In the genomic region with DNA sequence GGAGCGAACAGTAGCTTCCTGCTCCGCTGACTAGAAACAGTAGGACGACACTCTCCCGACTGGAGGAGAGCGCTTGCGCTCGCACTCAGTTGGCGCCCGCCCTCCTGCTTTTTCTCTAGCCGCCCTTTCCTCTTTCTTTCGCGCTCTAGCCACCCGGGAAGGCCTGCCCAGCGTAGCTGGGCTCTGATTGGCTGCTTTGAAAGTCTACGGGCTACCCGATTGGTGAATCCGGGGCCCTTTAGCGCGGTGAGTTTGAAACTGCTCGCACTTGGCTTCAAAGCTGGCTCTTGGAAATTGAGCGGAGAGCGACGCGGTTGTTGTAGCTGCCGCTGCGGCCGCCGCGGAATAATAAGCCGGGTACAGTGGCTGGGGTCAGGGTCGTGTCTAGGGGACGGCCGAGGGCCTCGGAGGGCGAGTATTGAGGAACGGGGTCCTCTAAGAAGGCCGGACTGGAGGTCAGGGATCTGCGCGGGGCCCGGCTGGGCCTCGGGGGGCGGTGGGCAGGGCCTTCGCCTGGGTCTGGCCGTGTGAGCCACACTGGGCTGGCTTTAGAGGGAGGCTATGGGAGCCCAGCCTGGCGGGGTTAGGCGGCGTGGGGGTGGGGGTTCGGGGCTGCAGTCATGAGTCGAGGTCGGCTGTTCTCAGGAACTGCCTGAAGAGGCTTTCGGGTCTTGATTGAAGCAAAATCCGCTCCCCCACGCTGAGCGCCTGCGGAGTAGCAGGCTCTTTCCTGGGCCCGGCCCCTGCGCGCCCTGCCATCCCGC, we compare ENCODE assay signal across 8 cellular contexts. TPM values are rescaled to one million over a fixed set of nuclear protein-coding genes. Genes with fewer than 3 reads are reported as not detected.
A peak's percentile ranks its signal among the peaks of the same experiment; 100 is the strongest.
DNase-seq lines count a peak whose midpoint lies in the region; ATAC-seq and TF ChIP-seq lines count a peak whose summit lies in the region.

A gene (plus strand): TSS at position 265 of the 764 bp plus-strand sequence. CDS start 1,688 bp downstream, outside the sequence.

- ATAC-seq in HG02623 (IDR thresholded peaks at IDR 0.05; ENCODE audit: unreplicated experiment), result peak; percentile 97

- H3K36me3 ChIP-seq in ovary, result no peaks in the 10 kb centered on the region
- H3K36me3 ChIP-seq in tibial artery, result no peaks in the 10 kb centered on the region

- H3K27me3 ChIP-seq in ovary (no peaks in the 10 kb centered on the region), tibial artery (peaks cover 0 to 3% of the 10 kb centered on the region in 2 donors)

- H3K27me3 Mint-ChIP-seq in activated naive CD8-positive, alpha-beta T cell, result peaks cover 3% of the 10 kb centered on the region

- H3K4me3 ChIP-seq in ovary, result peak within 1 kb of the TSS; percentile 51
- peak within 1 kb of the TSS; percentile 57 to 68 for H3K4me3 ChIP-seq in tibial artery

- peaks cover 2% of the 10 kb centered on the region for H3K4me1 ChIP-seq in ovary (ENCODE audit: insufficient read depth)
- peaks cover 0 to 7% (median 7%) of the 10 kb centered on the region in 4 donors for H3K4me1 ChIP-seq in tibial artery

- peak within 1 kb of the TSS; percentile 94 for H3K4me3 Mint-ChIP-seq in activated naive CD8-positive, alpha-beta T cell

- intact Hi-C loops in head of caudate nucleus (cut with DNase I), result no loop called here
- intact Hi-C loops in ovary (cut with DNase I), result no loop called here
- intact Hi-C loops in tibial artery (cut with DNase I; ENCODE audit: low total_unique reads), result no loop called here

- H3K36me3 Mint-ChIP-seq in activated naive CD8-positive, alpha-beta T cell, result peaks cover 5% of the 10 kb centered on the region

- H3K4me1 Mint-ChIP-seq in activated naive CD8-positive, alpha-beta T cell (ENCODE audit: low read depth), result peaks cover 11% of the 10 kb centered on the region

- peak; percentile 94 for DNase-seq in GM10266 (ENCODE audit: extremely low spot score)
- DNase-seq in NCI-H1105 (lab: John Stamatoyannopoulos, UW), result peak; percentile 92
- DNase-seq in SKM-1 treated with dmso at 0.1 percent for 144 hours (lab: John Stamatoyannopoulos, UW; ENCODE audit: unreplicated experiment), result peak; percentile 99
- peak; percentile 92 to 99 (median 97) for DNase-seq in head of caudate nucleus
- peak; percentile 95 to 98 (median 96) for DNase-seq in ovary
- DNase-seq in tibial artery, result peak; percentile 93 to 98

- H3K9me3 Mint-ChIP-seq in activated naive CD8-positive, alpha-beta T cell (ENCODE audit: low read depth), result no peaks in the 10 kb centered on the region

- WGBS in ovary, 3 donors, result 0 to 1% (median 1%) methylated on average over 58 to 59 of the region's 59 CpGs

- no peaks in the 10 kb centered on the region for H3K9me3 ChIP-seq in ovary
- no peaks in the 10 kb centered on the region for H3K9me3 ChIP-seq in tibial artery

- peak within 1 kb of the TSS; percentile 69 for H3K27ac Mint-ChIP-seq in activated naive CD8-positive, alpha-beta T cell

- no peak for TF ChIP-seq CTCF in GM10266 (IDR thresholded peaks at IDR 0.05; ENCODE audit: control insufficient read depth, insufficient read depth, low read depth, missing control alignments)
- TF ChIP-seq CTCF in ovary (IDR thresholded peaks at IDR 0.05), result no peak
- TF ChIP-seq CTCF in tibial artery (IDR thresholded peaks at IDR 0.05), result no peak

- H3K27ac ChIP-seq in ovary (no peak within 1 kb of the TSS), tibial artery (no peak within 1 kb of the TSS)

- no peak for TF ChIP-seq EP300 in ovary (IDR thresholded peaks at IDR 0.05)

- no peak for TF ChIP-seq POLR2A in ovary (IDR thresholded peaks at IDR 0.05)

RNA-seq across cellular contexts. Expression of the gene that starts here (rescaled TPM):
- total RNA-seq in ovary, result 1 to 10 TPM in 6 of 7 donors, under 1 TPM in 1; 0.91 to 5.0 (median 2.5) TPM
- polyA plus RNA-seq in ovary, result 1 to 10 TPM; 3.6 to 3.9 TPM
